1 cellular context compared by ENCODE assay signal in the genomic region with DNA sequence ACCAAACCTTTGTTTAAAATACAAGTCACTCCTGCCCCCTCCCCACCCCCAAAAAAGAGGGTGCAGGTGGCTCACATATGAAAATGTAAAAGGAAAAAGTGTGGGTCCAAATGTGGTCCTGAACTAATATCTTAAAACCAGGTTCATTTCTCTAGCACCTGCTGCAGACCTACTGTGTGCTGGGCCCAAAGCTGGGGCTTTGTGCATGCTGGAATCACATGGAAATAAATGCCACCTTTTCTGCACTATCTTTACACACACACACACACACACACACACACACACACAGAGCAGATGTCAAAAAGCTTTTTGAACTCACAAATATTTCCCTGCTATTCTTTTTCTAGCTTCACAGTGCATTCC.
TF ChIP-seq lines count a peak whose summit lies in the region.

No MANE protein-coding gene starts in this region.

TF ChIP-seq in GM23338, 12 proteins besides CTCF, POLR2A, EP300 and RAD21 (continued from another document):
- TF ChIP-seq, protein P1, sequence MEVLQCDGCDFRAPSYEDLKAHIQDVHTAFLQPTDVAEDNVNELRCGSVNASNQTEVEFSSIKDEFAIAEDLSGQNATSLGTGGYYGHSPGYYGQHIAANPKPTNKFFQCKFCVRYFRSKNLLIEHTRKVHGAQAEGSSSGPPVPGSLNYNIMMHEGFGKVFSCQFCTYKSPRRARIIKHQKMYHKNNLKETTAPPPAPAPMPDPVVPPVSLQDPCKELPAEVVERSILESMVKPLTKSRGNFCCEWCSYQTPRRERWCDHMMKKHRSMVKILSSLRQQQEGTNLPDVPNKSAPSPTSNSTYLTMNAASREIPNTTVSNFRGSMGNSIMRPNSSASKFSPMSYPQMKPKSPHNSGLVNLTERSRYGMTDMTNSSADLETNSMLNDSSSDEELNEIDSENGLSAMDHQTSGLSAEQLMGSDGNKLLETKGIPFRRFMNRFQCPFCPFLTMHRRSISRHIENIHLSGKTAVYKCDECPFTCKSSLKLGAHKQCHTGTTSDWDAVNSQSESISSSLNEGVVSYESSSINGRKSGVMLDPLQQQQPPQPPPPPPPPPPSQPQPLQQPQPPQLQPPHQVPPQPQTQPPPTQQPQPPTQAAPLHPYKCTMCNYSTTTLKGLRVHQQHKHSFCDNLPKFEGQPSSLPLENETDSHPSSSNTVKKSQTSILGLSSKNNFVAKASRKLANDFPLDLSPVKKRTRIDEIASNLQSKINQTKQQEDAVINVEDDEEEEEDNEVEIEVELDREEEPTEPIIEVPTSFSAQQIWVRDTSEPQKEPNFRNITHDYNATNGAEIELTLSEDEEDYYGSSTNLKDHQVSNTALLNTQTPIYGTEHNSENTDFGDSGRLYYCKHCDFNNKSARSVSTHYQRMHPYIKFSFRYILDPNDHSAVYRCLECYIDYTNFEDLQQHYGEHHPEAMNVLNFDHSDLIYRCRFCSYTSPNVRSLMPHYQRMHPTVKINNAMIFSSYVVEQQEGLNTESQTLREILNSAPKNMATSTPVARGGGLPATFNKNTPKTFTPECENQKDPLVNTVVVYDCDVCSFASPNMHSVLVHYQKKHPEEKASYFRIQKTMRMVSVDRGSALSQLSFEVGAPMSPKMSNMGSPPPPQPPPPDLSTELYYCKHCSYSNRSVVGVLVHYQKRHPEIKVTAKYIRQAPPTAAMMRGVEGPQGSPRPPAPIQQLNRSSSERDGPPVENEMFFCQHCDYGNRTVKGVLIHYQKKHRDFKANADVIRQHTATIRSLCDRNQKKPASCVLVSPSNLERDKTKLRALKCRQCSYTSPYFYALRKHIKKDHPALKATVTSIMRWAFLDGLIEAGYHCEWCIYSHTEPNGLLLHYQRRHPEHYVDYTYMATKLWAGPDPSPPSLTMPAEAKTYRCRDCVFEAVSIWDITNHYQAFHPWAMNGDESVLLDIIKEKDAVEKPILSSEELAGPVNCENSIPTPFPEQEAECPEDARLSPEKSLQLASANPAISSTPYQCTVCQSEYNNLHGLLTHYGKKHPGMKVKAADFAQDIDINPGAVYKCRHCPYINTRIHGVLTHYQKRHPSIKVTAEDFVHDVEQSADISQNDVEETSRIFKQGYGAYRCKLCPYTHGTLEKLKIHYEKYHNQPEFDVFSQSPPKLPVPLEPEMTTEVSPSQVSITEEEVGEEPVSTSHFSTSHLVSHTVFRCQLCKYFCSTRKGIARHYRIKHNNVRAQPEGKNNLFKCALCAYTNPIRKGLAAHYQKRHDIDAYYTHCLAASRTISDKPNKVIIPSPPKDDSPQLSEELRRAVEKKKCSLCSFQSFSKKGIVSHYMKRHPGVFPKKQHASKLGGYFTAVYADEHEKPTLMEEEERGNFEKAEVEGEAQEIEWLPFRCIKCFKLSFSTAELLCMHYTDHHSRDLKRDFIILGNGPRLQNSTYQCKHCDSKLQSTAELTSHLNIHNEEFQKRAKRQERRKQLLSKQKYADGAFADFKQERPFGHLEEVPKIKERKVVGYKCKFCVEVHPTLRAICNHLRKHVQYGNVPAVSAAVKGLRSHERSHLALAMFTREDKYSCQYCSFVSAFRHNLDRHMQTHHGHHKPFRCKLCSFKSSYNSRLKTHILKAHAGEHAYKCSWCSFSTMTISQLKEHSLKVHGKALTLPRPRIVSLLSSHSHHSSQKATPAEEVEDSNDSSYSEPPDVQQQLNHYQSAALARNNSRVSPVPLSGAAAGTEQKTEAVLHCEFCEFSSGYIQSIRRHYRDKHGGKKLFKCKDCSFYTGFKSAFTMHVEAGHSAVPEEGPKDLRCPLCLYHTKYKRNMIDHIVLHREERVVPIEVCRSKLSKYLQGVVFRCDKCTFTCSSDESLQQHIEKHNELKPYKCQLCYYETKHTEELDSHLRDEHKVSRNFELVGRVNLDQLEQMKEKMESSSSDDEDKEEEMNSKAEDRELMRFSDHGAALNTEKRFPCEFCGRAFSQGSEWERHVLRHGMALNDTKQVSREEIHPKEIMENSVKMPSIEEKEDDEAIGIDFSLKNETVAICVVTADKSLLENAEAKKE (CRISPR knock-in tag; IDR thresholded peaks at IDR 0.05), result no peak
- TF ChIP-seq, protein P2, sequence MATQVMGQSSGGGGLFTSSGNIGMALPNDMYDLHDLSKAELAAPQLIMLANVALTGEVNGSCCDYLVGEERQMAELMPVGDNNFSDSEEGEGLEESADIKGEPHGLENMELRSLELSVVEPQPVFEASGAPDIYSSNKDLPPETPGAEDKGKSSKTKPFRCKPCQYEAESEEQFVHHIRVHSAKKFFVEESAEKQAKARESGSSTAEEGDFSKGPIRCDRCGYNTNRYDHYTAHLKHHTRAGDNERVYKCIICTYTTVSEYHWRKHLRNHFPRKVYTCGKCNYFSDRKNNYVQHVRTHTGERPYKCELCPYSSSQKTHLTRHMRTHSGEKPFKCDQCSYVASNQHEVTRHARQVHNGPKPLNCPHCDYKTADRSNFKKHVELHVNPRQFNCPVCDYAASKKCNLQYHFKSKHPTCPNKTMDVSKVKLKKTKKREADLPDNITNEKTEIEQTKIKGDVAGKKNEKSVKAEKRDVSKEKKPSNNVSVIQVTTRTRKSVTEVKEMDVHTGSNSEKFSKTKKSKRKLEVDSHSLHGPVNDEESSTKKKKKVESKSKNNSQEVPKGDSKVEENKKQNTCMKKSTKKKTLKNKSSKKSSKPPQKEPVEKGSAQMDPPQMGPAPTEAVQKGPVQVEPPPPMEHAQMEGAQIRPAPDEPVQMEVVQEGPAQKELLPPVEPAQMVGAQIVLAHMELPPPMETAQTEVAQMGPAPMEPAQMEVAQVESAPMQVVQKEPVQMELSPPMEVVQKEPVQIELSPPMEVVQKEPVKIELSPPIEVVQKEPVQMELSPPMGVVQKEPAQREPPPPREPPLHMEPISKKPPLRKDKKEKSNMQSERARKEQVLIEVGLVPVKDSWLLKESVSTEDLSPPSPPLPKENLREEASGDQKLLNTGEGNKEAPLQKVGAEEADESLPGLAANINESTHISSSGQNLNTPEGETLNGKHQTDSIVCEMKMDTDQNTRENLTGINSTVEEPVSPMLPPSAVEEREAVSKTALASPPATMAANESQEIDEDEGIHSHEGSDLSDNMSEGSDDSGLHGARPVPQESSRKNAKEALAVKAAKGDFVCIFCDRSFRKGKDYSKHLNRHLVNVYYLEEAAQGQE (IDR thresholded peaks at IDR 0.05; ENCODE audit: unreplicated experiment), result no peak
- no peak for TF ChIP-seq NANOG (IDR thresholded peaks at IDR 0.05; ENCODE audit: borderline replicate concordance)
- no peak for TF ChIP-seq ZNF331 (CRISPR knock-in tag; IDR thresholded peaks at IDR 0.05; ENCODE audit: low read depth)
- no peak for TF ChIP-seq JUNB (IDR thresholded peaks at IDR 0.05; ENCODE audit: unreplicated experiment)
- TF ChIP-seq STAT1 (IDR thresholded peaks at IDR 0.05; ENCODE audit: unreplicated experiment), result no peak
- no peak for TF ChIP-seq EZH2phosphoT487 (IDR thresholded peaks at IDR 0.05; ENCODE audit: unreplicated experiment)
- TF ChIP-seq, protein P3, sequence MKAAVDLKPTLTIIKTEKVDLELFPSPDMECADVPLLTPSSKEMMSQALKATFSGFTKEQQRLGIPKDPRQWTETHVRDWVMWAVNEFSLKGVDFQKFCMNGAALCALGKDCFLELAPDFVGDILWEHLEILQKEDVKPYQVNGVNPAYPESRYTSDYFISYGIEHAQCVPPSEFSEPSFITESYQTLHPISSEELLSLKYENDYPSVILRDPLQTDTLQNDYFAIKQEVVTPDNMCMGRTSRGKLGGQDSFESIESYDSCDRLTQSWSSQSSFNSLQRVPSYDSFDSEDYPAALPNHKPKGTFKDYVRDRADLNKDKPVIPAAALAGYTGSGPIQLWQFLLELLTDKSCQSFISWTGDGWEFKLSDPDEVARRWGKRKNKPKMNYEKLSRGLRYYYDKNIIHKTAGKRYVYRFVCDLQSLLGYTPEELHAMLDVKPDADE (IDR thresholded peaks at IDR 0.05), result no peak
- TF ChIP-seq EZH2 (IDR thresholded peaks at IDR 0.05; ENCODE audit: low read depth, unreplicated experiment), result no peak
- no peak for TF ChIP-seq ZNF114 (CRISPR knock-in tag; IDR thresholded peaks at IDR 0.05)
